ENCODE assay signal across 10 cellular contexts in genomic region chr1:98325646-98326441, GRCh38.
DNase-seq lines count a peak whose midpoint lies in the region; ATAC-seq, FAIRE-seq and TF ChIP-seq lines count a peak whose summit lies in the region.
"Had no signal": no experiment of that assay in that cellular context is flagged by ENCODE, and none has a peak within 500 bp of the region (broad histone marks: within the 10 kb centered on the region; RNA-seq: fewer than 3 reads in every experiment).

No MANE protein-coding gene starts in this region.

- no peaks in the 10 kb centered on the region for H3K27me3 Mint-ChIP-seq in progenitor cell of endocrine pancreas

- no peaks in the 10 kb centered on the region for H3K36me3 ChIP-seq in pancreas

- WGBS in pancreas, 2 donors, result 42 to 46% methylated on average over 7 of the region's 7 CpGs

- POLR2A ChIA-PET in RWPE1 (lab: Yijun Ruan, JAX; ENCODE audit: low non-redundant PET), result no interaction called here

- no peaks in the 10 kb centered on the region for H3K27me3 ChIP-seq in pancreas

- peak; percentile 97 for DNase-seq in Daoy (ENCODE audit: low read depth)
- DNase-seq in RWPE1 (ENCODE audit: low spot score), result peak; percentile 26
- DNase-seq in fibroblast of peridontal ligament (ENCODE audit: extremely low read depth), result peak; percentile 89
- peak in 5 of 6 donors; percentile 11 to 71 (median 58) for DNase-seq in pancreas
- DNase-seq in progenitor cell of endocrine pancreas (ENCODE audit: low spot score, unreplicated experiment), result no peak
- DNase-seq: activated gamma-delta T cell treated with Interleukin-2 at 50 U/mL for 16 hours had no signal

- ATAC-seq in pancreas, result peak; percentile 53 to 78 (median 65)
- no peak for ATAC-seq in GM19324 (IDR thresholded peaks at IDR 0.05; ENCODE audit: low FRiP score, unreplicated experiment)
- no peak for ATAC-seq in HG03571 (IDR thresholded peaks at IDR 0.05; ENCODE audit: unreplicated experiment)
- ATAC-seq in HG03442 (IDR thresholded peaks at IDR 0.05; ENCODE audit: unreplicated experiment), result no peak

- no peak overlapping the region for H3K4me3 Mint-ChIP-seq in progenitor cell of endocrine pancreas (ENCODE audit: low read depth)

- no peaks in the 10 kb centered on the region for H3K9me3 ChIP-seq in pancreas

- peaks cover 15% of the 10 kb centered on the region for H3K4me1 Mint-ChIP-seq in progenitor cell of endocrine pancreas (ENCODE audit: low read depth)

- H3K36me3 Mint-ChIP-seq in progenitor cell of endocrine pancreas (ENCODE audit: insufficient read depth), result no peaks in the 10 kb centered on the region

- H3K27ac ChIP-seq in RWPE1 (peak overlapping the region; percentile 94), pancreas (no peak overlapping the region)

- H3K9me3 Mint-ChIP-seq in progenitor cell of endocrine pancreas (ENCODE audit: low read depth), result peaks cover 3% of the 10 kb centered on the region

- peaks cover 0 to 10% (median 0%) of the 10 kb centered on the region in 3 donors for H3K4me1 ChIP-seq in pancreas

- no peak overlapping the region for H3K4me3 ChIP-seq in pancreas

- CTCF ChIA-PET in RWPE1 (lab: Yijun Ruan, JAX), result interaction anchor here (0.6 to 0.7 kb wide), 3 partner anchors 12 to 206 kb away, joined by 3 read pairs; no protein-coding TSS in a partner anchor

- no peak for TF ChIP-seq CTCF in RWPE1 (conservative IDR thresholded peaks at IDR 0.05; ENCODE audit: low read depth)
- TF ChIP-seq CTCF in pancreas (IDR thresholded peaks at IDR 0.05), result no peak
- TF ChIP-seq CTCF in progenitor cell of endocrine pancreas (IDR thresholded peaks at IDR 0.05; ENCODE audit: unreplicated experiment), result no peak

- FAIRE-seq in pancreas (lab: Jason Lieb, UNC), result no peak
- FAIRE-seq: G401.6 had no signal

- H3K27ac Mint-ChIP-seq in progenitor cell of endocrine pancreas, result no peak overlapping the region

- intact Hi-C loops in pancreas (cut with DNase I), result no loop called here

Comparison
In these comparisons a context has a peak if more than half of its experiments do, and no peak if none do; other contexts are left out.
1. ATAC-seq: peak in pancreas (4 of 4); none in GM19324 (single experiment), HG03571 (single experiment) and HG03442 (single experiment).